In the genomic region with DNA sequence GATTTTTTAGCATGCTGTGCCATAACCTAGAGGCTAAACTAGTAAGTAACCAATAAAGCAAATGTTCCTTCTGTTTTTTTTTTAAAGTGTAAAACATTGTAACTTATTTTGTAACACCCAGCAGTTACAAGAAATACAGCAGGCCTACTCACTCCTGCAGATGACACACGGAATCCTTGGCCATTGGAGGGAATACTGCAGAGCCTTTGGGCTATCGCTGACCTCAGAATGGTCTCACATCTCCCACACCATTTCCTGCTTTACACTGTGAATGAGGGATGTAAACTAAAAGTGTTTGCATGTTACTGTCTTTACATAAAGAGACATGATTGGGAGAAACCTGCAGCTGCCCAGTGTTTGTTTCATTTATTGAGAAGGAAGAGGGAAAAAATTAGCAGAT, we compare ENCODE assay signal across 1 cellular context.
TF ChIP-seq lines count a peak whose summit lies in the region.

No MANE protein-coding gene starts in this region.

TF ChIP-seq in IMR-90, 13 proteins besides CTCF, POLR2A, EP300 and RAD21:
- TF ChIP-seq CEBPB (IDR thresholded peaks at IDR 0.05; ENCODE audit: low read depth, low read length) (no peak), ELK1 (IDR thresholded peaks at IDR 0.05; ENCODE audit: borderline replicate concordance, low read depth, low read length) (no peak), CHD1 (IDR thresholded peaks at IDR 0.05; ENCODE audit: low read depth, low read length) (no peak), MAFK (IDR thresholded peaks at IDR 0.05; ENCODE audit: low read depth, low read length) (no peak), MXI1 (IDR thresholded peaks at IDR 0.05; ENCODE audit: borderline replicate concordance, low read depth, low read length) (no peak), RFX5 (IDR thresholded peaks at IDR 0.05; ENCODE audit: low read depth, low read length) (no peak), RCOR1 (IDR thresholded peaks at IDR 0.05; ENCODE audit: insufficient replicate concordance, low read length) (no peak), SMC3 (IDR thresholded peaks at IDR 0.05; ENCODE audit: low read depth, low read length) (no peak), FOS (IDR thresholded peaks at IDR 0.05; ENCODE audit: low read depth, low read length) (no peak), MAZ (IDR thresholded peaks at IDR 0.05; ENCODE audit: borderline replicate concordance, low read depth, low read length) (no peak), BHLHE40 (IDR thresholded peaks at IDR 0.05; ENCODE audit: low read depth, low read length) (no peak), NFE2L2 (IDR thresholded peaks at IDR 0.05; ENCODE audit: low read depth, low read length) (no peak)
- TF ChIP-seq, protein P1, sequence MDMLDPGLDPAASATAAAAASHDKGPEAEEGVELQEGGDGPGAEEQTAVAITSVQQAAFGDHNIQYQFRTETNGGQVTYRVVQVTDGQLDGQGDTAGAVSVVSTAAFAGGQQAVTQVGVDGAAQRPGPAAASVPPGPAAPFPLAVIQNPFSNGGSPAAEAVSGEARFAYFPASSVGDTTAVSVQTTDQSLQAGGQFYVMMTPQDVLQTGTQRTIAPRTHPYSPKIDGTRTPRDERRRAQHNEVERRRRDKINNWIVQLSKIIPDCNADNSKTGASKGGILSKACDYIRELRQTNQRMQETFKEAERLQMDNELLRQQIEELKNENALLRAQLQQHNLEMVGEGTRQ (IDR thresholded peaks at IDR 0.05; ENCODE audit: low read depth, low read length) = no peak
